In the genomic region with DNA sequence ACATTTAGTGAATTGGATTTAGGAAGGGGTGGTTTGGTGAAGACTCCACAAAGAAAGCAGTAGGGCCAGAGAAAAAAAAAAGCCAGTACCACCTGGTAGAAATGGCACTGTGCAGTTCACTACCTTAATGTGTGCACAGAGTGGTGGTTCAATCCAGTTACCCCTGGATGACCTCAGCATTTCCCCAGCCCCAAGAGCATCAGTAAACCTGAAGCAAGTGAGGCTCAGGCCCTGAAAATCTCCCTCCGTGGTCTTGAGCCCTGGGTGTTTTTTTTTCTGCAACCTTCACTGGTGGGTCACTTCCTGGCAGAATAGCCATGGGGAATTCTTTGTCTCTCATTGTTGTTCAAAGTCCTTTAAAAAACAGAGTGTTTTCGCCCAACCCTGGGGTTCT, we compare ENCODE assay signal across 19 cellular contexts.
"Had no signal": no experiment of that assay in that cellular context is flagged by ENCODE, and none has a peak within 500 bp of the region (broad histone marks: within the 10 kb centered on the region; RNA-seq: fewer than 3 reads in every experiment).

No MANE protein-coding gene starts in this region.

- H3K4me3 ChIP-seq: heart left ventricle, lower lobe of right lung, skin epidermis, suprapubic skin had no signal

- H3K27ac ChIP-seq: lower lobe of right lung, neutrophil, skin epidermis, suprapubic skin had no signal

- H3K9me3 ChIP-seq: heart left ventricle, lower lobe of right lung, neutrophil, suprapubic skin had no signal

- DNase-seq: activated CD4-positive, alpha-beta memory T cell treated with anti-CD3 and anti-CD28 coated beads for 36 hours; activated CD4-positive, alpha-beta T cell treated with anti-CD3 and anti-CD28 coated beads for 36 hours; activated gamma-delta T cell; activated T-cell treated with anti-CD3 and anti-CD28 coated beads, Interleukin-2, amount 50 U/mL, for 4 hours; amygdala; cerebellar nuclear complex; effector memory CD8-positive, alpha-beta T cell; heart left ventricle; immature natural killer cell; left cardiac atrium; naive B cell; posterior cingulate gyrus; right cardiac atrium; stimulated activated CD4-positive, alpha-beta T cell treated with anti-CD3 and anti-CD28 coated beads, Interleukin-4, amount 100 ng/mL, for 4 hours had no signal

- H3K36me3 ChIP-seq: heart left ventricle, lower lobe of right lung, neutrophil, suprapubic skin, WERI-Rb-1 had no signal
